28 cellular contexts compared by ENCODE assay signal in the genomic region with DNA sequence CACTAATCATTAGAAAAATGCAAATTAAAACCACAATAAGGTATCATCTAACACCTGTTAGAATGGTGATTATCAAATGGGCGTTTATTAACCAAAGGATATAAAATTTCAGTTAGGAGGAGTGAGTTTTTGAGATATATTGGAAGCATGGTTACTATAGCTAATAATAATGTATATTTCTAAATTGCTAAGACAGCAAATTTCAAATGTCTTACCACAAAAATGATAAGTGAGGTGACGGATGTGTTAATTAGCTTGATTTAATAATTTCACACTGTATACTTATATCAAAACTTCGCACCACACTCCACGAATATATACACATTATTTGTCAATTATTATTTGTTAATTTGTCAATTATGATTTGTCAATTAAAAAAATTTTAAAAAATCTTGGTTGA.
"Had no signal": no experiment of that assay in that cellular context is flagged by ENCODE, and none has a peak within 500 bp of the region (broad histone marks: within the 10 kb centered on the region; RNA-seq: fewer than 3 reads in every experiment).

No MANE protein-coding gene starts in this region.

- H3K4me3 ChIP-seq: neural progenitor cell, ovary, psoas muscle, skin epidermis, smooth muscle cell, spleen, suprapubic skin, testis, tibial artery, transverse colon, upper lobe of right lung, uterus had no signal

- H3K27me3 ChIP-seq: neural progenitor cell, ovary, spleen, suprapubic skin, testis, tibial artery, transverse colon, upper lobe of right lung, uterus had no signal

- ATAC-seq: natural killer cell; psoas muscle; right cardiac atrium; sciatic nerve; stimulated activated memory B cell treated with anti-CD40 and anti-IgM and Interleukin-4, amounts not matched to agents 10 μg/mL and 1 μg/mL and 100 μg/mL, for 72 hours; stimulated activated naive CD8-positive, alpha-beta T cell treated with anti-CD3 and anti-CD28 coated beads, Interleukin-15, amount 100 ng/mL, for 72 hours; stimulated activated naive CD8-positive, alpha-beta T cell treated with anti-CD3 and anti-CD28 coated beads, Interleukin-15, Interleukin-2, amounts not matched to agents 100 U/mL and 50 U/mL, for 24 hours; upper lobe of right lung had no signal

- H3K36me3 ChIP-seq: neural progenitor cell, ovary, spleen, suprapubic skin, tibial artery, transverse colon, upper lobe of right lung, uterus had no signal

- H3K27ac ChIP-seq: neural progenitor cell, ovary, parathyroid adenoma, psoas muscle, skin epidermis, spleen, suprapubic skin, testis, tibial artery, transverse colon, upper lobe of right lung, uterus had no signal

- DNase-seq: natural killer cell; occipital lobe; ovary; posterior cingulate gyrus; psoas muscle; right cardiac atrium; spleen; stimulated activated CD4-positive, alpha-beta T cell treated with anti-CD3 and anti-CD28 coated beads, Interleukin-12 subunit alpha, Interleukin-12 subunit beta, amount 100 ng/mL, for 4 hours; stimulated activated CD4-positive, alpha-beta T cell treated with anti-CD3 and anti-CD28 coated beads, Interleukin-1b, Interleukin-23, amount 100 ng/mL, for 48 hours; stimulated activated CD4-positive, alpha-beta T cell treated with anti-CD3 and anti-CD28 coated beads, Interleukin-4, amount 100 ng/mL, for 1 hour; stimulated activated CD4-positive, alpha-beta T cell treated with anti-CD3 and anti-CD28 coated beads, Interleukin-4, amount 100 ng/mL, for 4 hours; stimulated activated CD8-positive, alpha-beta memory T cell treated with anti-CD3 and anti-CD28 coated beads, Interleukin-4, amount 100 ng/mL, for 48 hours; stimulated activated naive CD4-positive, alpha-beta T cell; stimulated activated naive CD8-positive, alpha-beta T cell treated with anti-CD3 and anti-CD28 coated beads, Interleukin-15, amount 100 ng/mL, for 72 hours; stimulated activated naive CD8-positive, alpha-beta T cell treated with anti-CD3 and anti-CD28 coated beads, Interleukin-15, Interleukin-2, amounts not matched to agents 100 U/mL and 50 U/mL, for 24 hours; substantia nigra; testis; tibial artery; transverse colon; upper lobe of right lung; uterus had no signal

- H3K9me3 ChIP-seq: ovary, testis, tibial artery, upper lobe of right lung, uterus had no signal

- H3K4me1 ChIP-seq: neural progenitor cell, parathyroid adenoma, psoas muscle, spleen, suprapubic skin, testis, tibial artery, transverse colon, upper lobe of right lung, uterus had no signal

- H2AFZ ChIP-seq: neural progenitor cell, parathyroid adenoma had no signal

- H3K4me2 ChIP-seq: neural progenitor cell, smooth muscle cell had no signal

- H3K9ac ChIP-seq: neural progenitor cell, parathyroid adenoma had no signal
